ENCODE assay signal across 8 cellular contexts in genomic region chr11:9264381-9265210, GRCh38. TPM values are rescaled to one million over a fixed set of nuclear protein-coding genes. Genes with fewer than 3 reads are reported as not detected.
DNase-seq lines count a peak whose midpoint lies in the region; ATAC-seq, FAIRE-seq and TF ChIP-seq lines count a peak whose summit lies in the region.

No MANE protein-coding gene starts in this region.

- H2AFZ ChIP-seq in OCI-LY7 (ENCODE audit: low read length) (peak overlapping the region; percentile 35; the same call in 1 of the 2 replicates), neuron (ENCODE audit: low read depth, low read length) (peak overlapping the region; percentile 89)

- intact Hi-C loops in OCI-LY7 (cut with micrococcal nuclease; ENCODE audit: unreplicated experiment) = loop anchor here (5.0 kb wide), 2 partner anchors 57 to 97 kb away; no protein-coding TSS in a partner anchor

- H3K4me1 ChIP-seq in OCI-LY7 (ENCODE audit: insufficient read depth, low read length, poor library complexity, severe bottlenecking) = peaks cover 25% of the 10 kb centered on the region
- peaks cover 9% of the 10 kb centered on the region for H3K4me1 ChIP-seq in neuron (ENCODE audit: insufficient read depth, low read length)

- BruUV-seq in OCI-LY7 (replicated peaks; lab: Mats Ljungman, UMichigan) = no TSS peak

- H3K36me3 ChIP-seq in OCI-LY7 (ENCODE audit: insufficient read depth, low read length) (no peaks in the 10 kb centered on the region), neuron (ENCODE audit: insufficient read depth, low read length) (no peaks in the 10 kb centered on the region)

- POLR2A ChIA-PET in OCI-LY7 (lab: Charles Lee) = no interaction called here

- DNase-seq in NCI-H1105 treated with DMSO at 0.1 percent for 48 hours (lab: John Stamatoyannopoulos, UW) (peak; percentile 34), NCI-H1105 (lab: John Stamatoyannopoulos, UW) (no peak), OCI-LY7 (ENCODE audit: low spot score) (no peak), germinal center (ENCODE audit: low spot score) (peak; percentile 47), urothelium cell line (ENCODE audit: low spot score) (peak; percentile 38)
- DNase-seq in activated naive CD4-positive, alpha-beta T cell treated with anti-CD3 and anti-CD28 coated beads, Interleukin-2, amount 50 U/mL, for 16 hours = peak; percentile 56

- no peaks in the 10 kb centered on the region for H3K27me3 ChIP-seq in neuron (ENCODE audit: insufficient read depth, low read length)

- CTCF ChIA-PET in OCI-LY7 (lab: Charles Lee; ENCODE audit: unreplicated experiment) = no interaction called here

- ATAC-seq in HG02885 (IDR thresholded peaks at IDR 0.05; ENCODE audit: poor library complexity, unreplicated experiment) = peak; percentile 21

- H3K4me2 ChIP-seq in OCI-LY7 (ENCODE audit: low read length) = peak overlapping the region; percentile 61

- no peak for TF ChIP-seq CTCF in OCI-LY7 (conservative IDR thresholded peaks at IDR 0.05; ENCODE audit: low read length)

- no peaks in the 10 kb centered on the region for H4K20me1 ChIP-seq in OCI-LY7 (ENCODE audit: insufficient read depth, low read length)

- H3K79me2 ChIP-seq in OCI-LY7 (ENCODE audit: insufficient read depth, low read depth, low read length) = no peaks in the 10 kb centered on the region

- no peaks in the 10 kb centered on the region for H3K9me3 ChIP-seq in OCI-LY7 (ENCODE audit: low read length)
- no peaks in the 10 kb centered on the region for H3K9me3 ChIP-seq in neuron (ENCODE audit: low read length)

- no peak for FAIRE-seq in urothelium cell line (lab: Jason Lieb, UNC)

- no peak overlapping the region for H3K27ac ChIP-seq in OCI-LY7 (ENCODE audit: low read depth, low read length, poor library complexity, severe bottlenecking)

- no peaks in the 10 kb centered on the region for H3K9me2 ChIP-seq in OCI-LY7 (ENCODE audit: insufficient read depth, low read length)

- H3K4me3 ChIP-seq in OCI-LY7 (ENCODE audit: low read depth, low read length, poor library complexity, severe bottlenecking) (peak overlapping the region; percentile 66), neuron (ENCODE audit: low read length) (peak overlapping the region; percentile 66)

RNA-seq across cellular contexts. Expression of gene DENND5A, which starts 0.6 kb away (rescaled TPM):
- 8.3 and 10.5 TPM in 2 replicates for total RNA-seq in OCI-LY7 (2014; rRNA removed; shearing (Covaris generic))
- 4.0 and 5.1 TPM in 2 replicates for total RNA-seq in OCI-LY7 (2022)

RNA-seq across cellular contexts. Expression of gene TMEM41B, which starts 49.8 kb away (rescaled TPM):
- 46.9 and 53.9 TPM in 2 replicates for total RNA-seq in OCI-LY7 (2014; rRNA removed; shearing (Covaris generic))
- 44.3 and 44.7 TPM in 2 replicates for total RNA-seq in OCI-LY7 (2022)

Comparison
In these comparisons a context has a peak if more than half of its experiments do, and no peak if none do; other contexts are left out.
1. DNase-seq: peak in NCI-H1105 treated with DMSO at 0.1 percent for 48 hours (single experiment), activated naive CD4-positive, alpha-beta T cell treated with anti-CD3 and anti-CD28 coated beads, Interleukin-2, amount 50 U/mL, for 16 hours (single experiment), germinal center (single experiment) and urothelium cell line (single experiment); none in NCI-H1105 (single experiment) and OCI-LY7 (single experiment).